In the genomic region with DNA sequence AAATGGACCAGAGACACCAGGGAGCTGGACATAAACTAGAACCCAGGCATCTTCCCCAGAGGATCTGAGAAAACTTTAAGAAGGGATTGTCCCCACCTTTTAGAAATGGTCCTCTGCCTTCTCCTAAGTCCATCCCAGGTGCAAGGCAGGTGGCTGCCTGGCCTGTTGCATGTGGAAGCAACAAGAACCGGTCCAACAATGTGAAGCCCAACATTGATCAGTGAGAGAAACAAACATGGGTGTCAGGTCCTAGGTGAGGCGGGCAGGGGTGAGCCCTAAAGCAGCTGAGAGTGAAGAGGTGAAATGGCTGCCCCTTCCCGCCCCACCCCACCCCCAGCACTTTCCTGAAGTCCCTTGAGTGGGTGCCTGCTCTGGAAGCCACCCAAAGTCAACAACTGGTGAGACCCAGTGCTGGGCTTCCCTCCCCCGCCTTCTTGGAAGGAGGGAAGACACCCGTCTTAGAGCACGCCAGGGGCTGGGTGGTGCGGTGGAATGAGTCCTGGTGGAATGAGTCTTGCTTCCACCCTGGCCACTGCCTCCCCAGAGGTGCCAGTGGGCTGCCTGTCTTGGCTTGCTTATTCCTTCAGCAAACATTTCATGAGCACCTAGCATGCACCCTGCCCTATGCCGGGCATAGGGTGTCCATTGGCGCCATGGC, we compare ENCODE assay signal across 10 cellular contexts. TPM values are rescaled to one million over a fixed set of nuclear protein-coding genes. Genes with fewer than 3 reads are reported as not detected.
DNase-seq lines count a peak whose midpoint lies in the region; ATAC-seq, FAIRE-seq and TF ChIP-seq lines count a peak whose summit lies in the region.
"Had no signal": no experiment of that assay in that cellular context is flagged by ENCODE, and none has a peak within 500 bp of the region (broad histone marks: within the 10 kb centered on the region; RNA-seq: fewer than 3 reads in every experiment).

No MANE protein-coding gene starts in this region.

- H3K27ac ChIP-seq in DND-41 (ENCODE audit: low read length) = 0 out of 2 replicates have a peak overlapping the region, but pooled peaks have one; percentile 35
- no peak overlapping the region for H3K27ac ChIP-seq in OCI-LY3 (ENCODE audit: low read length)
- no peak overlapping the region for H3K27ac ChIP-seq in endothelial cell of umbilical vein (ENCODE audit: insufficient read depth, low read depth, low read length)
- H3K27ac ChIP-seq in trophoblast cell (ENCODE audit: low read depth, low read length) = no peak overlapping the region

- H3K27me3 ChIP-seq in DND-41 (ENCODE audit: insufficient read depth, low read length, poor library complexity) = no peaks in the 10 kb centered on the region
- no peaks in the 10 kb centered on the region for H3K27me3 ChIP-seq in OCI-LY3 (ENCODE audit: low read depth, low read length)
- H3K27me3 ChIP-seq in endothelial cell of umbilical vein (ENCODE audit: control insufficient read depth in 2 of 2, insufficient read depth in 2 of 2, low read length in 2 of 2) = no peaks in the 10 kb centered on the region
- no peaks in the 10 kb centered on the region for H3K27me3 ChIP-seq in trophoblast cell (ENCODE audit: insufficient read depth, low read length)

- H3K9ac ChIP-seq in DND-41 (ENCODE audit: low read depth, low read length) (peak overlapping the region; percentile 98; the same call in 1 of the 2 replicates), OCI-LY3 (ENCODE audit: low read length) (no peak overlapping the region), endothelial cell of umbilical vein (replicated peaks; ENCODE audit: extremely low read depth, insufficient read depth, low read length) (no peak overlapping the region), trophoblast cell (ENCODE audit: low read length) (no peak overlapping the region)

- dilution Hi-C loops in endothelial cell of umbilical vein (cut with MboI; ENCODE audit: extremely low pct_ligation_motif_present, low sequenced_read_pairs) = no loop called here

- no peak for TF ChIP-seq POLR2A in endothelial cell of umbilical vein (IDR thresholded peaks at IDR 0.05; ENCODE audit: low read depth, low read length)

- H3K23ac ChIP-seq in trophoblast cell (ENCODE audit: low read length) = no peak overlapping the region

- DNase-seq in DND-41 (no peak), endothelial cell of umbilical vein (ENCODE audit: low read depth, low spot score) (no peak), trophoblast cell (no peak), mesenteric fat pad (ENCODE audit: low spot score) (no peak), germinal center (ENCODE audit: low spot score) (no peak), NCI-H2227 (lab: John Stamatoyannopoulos, UW; ENCODE audit: unreplicated experiment) (no peak)
- DNase-seq: NCI-H2029 had no signal

- POLR2A ChIA-PET in endothelial cell of umbilical vein (lab: Charles Lee) = no interaction called here

- ATAC-seq in DND-41 (ENCODE audit: insufficient read depth, low read depth) (no peak), HG02981 (IDR thresholded peaks at IDR 0.05; ENCODE audit: unreplicated experiment) (no peak)

- no peak for FAIRE-seq in endothelial cell of umbilical vein (lab: Jason Lieb, UNC)

- H3K14ac ChIP-seq in trophoblast cell (ENCODE audit: low read length) = no peak overlapping the region

- no peak overlapping the region for H3K4ac ChIP-seq in trophoblast cell (ENCODE audit: low read depth, low read length)

- TF ChIP-seq CTCF in DND-41 (IDR thresholded peaks at IDR 0.05; ENCODE audit: borderline replicate concordance, extremely low read depth, low read length, poor library complexity, severe bottlenecking) = no peak
- TF ChIP-seq CTCF in OCI-LY3 (IDR thresholded peaks at IDR 0.05; ENCODE audit: low read depth, low read length) = no peak
- no peak for TF ChIP-seq CTCF in endothelial cell of umbilical vein (IDR thresholded peaks at IDR 0.05; ENCODE audit: extremely low read depth in 1 of 2, insufficient read depth in 1 of 2, low read depth in 1 of 2, low read length in 2 of 2)

- no peak overlapping the region for H2BK120ac ChIP-seq in trophoblast cell (ENCODE audit: insufficient read depth, low read length, poor library complexity)

- H3K79me2 ChIP-seq in DND-41 (ENCODE audit: insufficient read depth, low read length) (peaks cover 66% of the 10 kb centered on the region), OCI-LY3 (ENCODE audit: low read length) (peaks cover 57% of the 10 kb centered on the region), endothelial cell of umbilical vein (ENCODE audit: control insufficient read depth, insufficient read depth, low read length) (peaks cover 47% of the 10 kb centered on the region), trophoblast cell (ENCODE audit: control insufficient read depth, insufficient read depth, low read length, poor library complexity) (peaks cover 7% of the 10 kb centered on the region)

- peaks cover 7% of the 10 kb centered on the region for H3K79me1 ChIP-seq in trophoblast cell (ENCODE audit: low read length)

- no TSS peak for BruUV-seq in endothelial cell of umbilical vein (replicated peaks; lab: Mats Ljungman, UMichigan)

- H4K20me1 ChIP-seq in DND-41 (ENCODE audit: insufficient read depth, low read length) (peaks cover 49% of the 10 kb centered on the region), OCI-LY3 (ENCODE audit: insufficient read depth, low read length) (no peaks in the 10 kb centered on the region), endothelial cell of umbilical vein (replicated peaks; ENCODE audit: control insufficient read depth, extremely low read depth, insufficient read depth, low read length) (no peaks in the 10 kb centered on the region)

- H2AFZ ChIP-seq in DND-41 (ENCODE audit: low read depth, low read length) (no peak overlapping the region), OCI-LY3 (ENCODE audit: low read depth, low read length) (no peak overlapping the region), endothelial cell of umbilical vein (ENCODE audit: low read depth, low read length) (no peak overlapping the region), trophoblast cell (ENCODE audit: insufficient read depth, low read length, poor library complexity) (peak overlapping the region; percentile 13)

- no peak overlapping the region for H4K8ac ChIP-seq in trophoblast cell (ENCODE audit: low read depth, low read length)

- H4K12ac ChIP-seq in trophoblast cell (ENCODE audit: low read depth, low read length) = no peak overlapping the region

- H3K9me1 ChIP-seq in endothelial cell of umbilical vein (replicated peaks; ENCODE audit: control insufficient read depth, extremely low read depth, insufficient read depth, low read length) = no peaks in the 10 kb centered on the region

- H3K4me3 ChIP-seq in DND-41 (ENCODE audit: low read depth in 1 of 2, low read length in 2 of 2) = peak overlapping the region in 1 of 2 experiments; percentile 96; a peak in 2 of 4 replicates
- H3K4me3 ChIP-seq in OCI-LY3 (ENCODE audit: low read length) = peak overlapping the region; percentile 80; the same call in 1 of the 2 replicates
- H3K4me3 ChIP-seq in endothelial cell of umbilical vein (replicated peaks in 1 of 3; ENCODE audit: insufficient read depth in 1 of 3, low read depth in 1 of 3, low read length in 3 of 3) = no peak overlapping the region
- no peak overlapping the region for H3K4me3 ChIP-seq in trophoblast cell (ENCODE audit: low read depth, low read length)

- no CpG with 5 or more reads among the region's 9 CpGs for WGBS in trophoblast cell (ENCODE audit: extremely low coverage, insufficient coverage, insufficient read length)

- peak overlapping the region; percentile 82 for H3K4me2 ChIP-seq in DND-41 (ENCODE audit: insufficient read depth, low read length)
- peak overlapping the region; percentile 92 for H3K4me2 ChIP-seq in OCI-LY3 (ENCODE audit: low read length)
- peak overlapping the region; percentile 99 for H3K4me2 ChIP-seq in endothelial cell of umbilical vein (ENCODE audit: insufficient read depth, low read length)
- H3K4me2 ChIP-seq in trophoblast cell (ENCODE audit: low read length) = no peak overlapping the region

- no peak overlapping the region for H3K18ac ChIP-seq in trophoblast cell (ENCODE audit: low read length)

- no peak overlapping the region for H4K91ac ChIP-seq in trophoblast cell (ENCODE audit: low read depth, low read length)

- H2BK5ac ChIP-seq in trophoblast cell (ENCODE audit: low read depth, low read length, poor library complexity) = no peak overlapping the region

- CTCF ChIA-PET in endothelial cell of umbilical vein (lab: Charles Lee) = no interaction called here

- peaks cover 40% of the 10 kb centered on the region for H3K4me1 ChIP-seq in DND-41 (ENCODE audit: insufficient read depth, low read length)
- peaks cover 56% of the 10 kb centered on the region for H3K4me1 ChIP-seq in OCI-LY3 (ENCODE audit: low read length)
- peaks cover 21% of the 10 kb centered on the region for H3K4me1 ChIP-seq in endothelial cell of umbilical vein (ENCODE audit: control insufficient read depth, extremely low read depth, insufficient read depth, low read length)
- peaks cover 5 to 7% of the 10 kb centered on the region in 2 experiments for H3K4me1 ChIP-seq in trophoblast cell (ENCODE audit: control insufficient read depth in 1 of 2, insufficient read depth in 2 of 2, low read length in 2 of 2)

- H2BK12ac ChIP-seq in trophoblast cell (ENCODE audit: low read length) = no peak overlapping the region

- no peaks in the 10 kb centered on the region for H3K9me3 ChIP-seq in DND-41 (ENCODE audit: insufficient read depth, low read length, severe bottlenecking)
- no peaks in the 10 kb centered on the region for H3K9me3 ChIP-seq in OCI-LY3 (ENCODE audit: insufficient read depth, low read length)
- no peaks in the 10 kb centered on the region for H3K9me3 ChIP-seq in endothelial cell of umbilical vein (replicated peaks; ENCODE audit: control insufficient read depth, insufficient read depth, low read length)
- H3K9me3 ChIP-seq in trophoblast cell (ENCODE audit: insufficient read depth, low read depth, low read length) = peaks cover 2% of the 10 kb centered on the region

- H2AK5ac ChIP-seq in trophoblast cell (ENCODE audit: low read length) = no peak overlapping the region

- intact Hi-C loops in endothelial cell of umbilical vein (cut with micrococcal nuclease) = loop anchor here (5.0 kb wide), 1 partner anchor 128 kb away; no protein-coding TSS in a partner anchor

- peaks cover 55% of the 10 kb centered on the region for H3K36me3 ChIP-seq in DND-41 (ENCODE audit: insufficient read depth, low read length)
- H3K36me3 ChIP-seq in OCI-LY3 (replicated peaks; ENCODE audit: low read depth, low read length) = peaks cover 20% of the 10 kb centered on the region
- peaks cover 5 to 20% of the 10 kb centered on the region in 2 experiments for H3K36me3 ChIP-seq in endothelial cell of umbilical vein (ENCODE audit: control insufficient read depth in 2 of 2, extremely low read depth in 1 of 2, insufficient read depth in 2 of 2, low read length in 2 of 2)
- peaks cover 23 to 26% of the 10 kb centered on the region in 2 experiments for H3K36me3 ChIP-seq in trophoblast cell (ENCODE audit: control insufficient read depth in 1 of 2, insufficient read depth in 2 of 2, low read length in 2 of 2)

RNA-seq across cellular contexts. Expression of a gene that starts 1.7 kb away (rescaled TPM):
- total RNA-seq in endothelial cell of umbilical vein = 114 and 129 TPM in 2 replicates
- polyA plus RNA-seq in endothelial cell of umbilical vein = 99.3 and 110 TPM in 2 replicates
- polyA plus RNA-seq in endothelial cell of umbilical vein (2011; cell fraction: cytosol; rRNA removed) = 93.9 and 94.1 TPM in 2 replicates
- polyA plus RNA-seq in endothelial cell of umbilical vein (2011; cell fraction: nucleus; rRNA removed) = 109 and 124 TPM in 2 replicates
- 109 and 110 TPM in 2 replicates for polyA plus RNA-seq in endothelial cell of umbilical vein (2012)
- 95.0 and 112 TPM in 2 replicates for polyA minus RNA-seq in endothelial cell of umbilical vein
- 43.0 TPM for polyA minus RNA-seq in endothelial cell of umbilical vein (2011; cell fraction: cytosol; rRNA and poly(A)+ RNA removed)
- 61.8 and 77.6 TPM in 2 replicates for polyA minus RNA-seq in endothelial cell of umbilical vein (2011; cell fraction: nucleus; rRNA and poly(A)+ RNA removed)
- 36.5 and 38.3 TPM in 2 replicates for polyA plus RNA-seq in trophoblast cell (2013)
- total RNA-seq in mesenteric fat pad = 110 TPM

RNA-seq across cellular contexts. Expression of a gene that starts 14.2 kb away (rescaled TPM):
- total RNA-seq in endothelial cell of umbilical vein = 76.3 and 82.8 TPM in 2 replicates
- 107 and 130 TPM in 2 replicates for polyA plus RNA-seq in endothelial cell of umbilical vein
- polyA plus RNA-seq in endothelial cell of umbilical vein (2011; cell fraction: cytosol; rRNA removed) = 152 and 160 TPM in 2 replicates
- polyA plus RNA-seq in endothelial cell of umbilical vein (2011; cell fraction: nucleus; rRNA removed) = 81.6 and 86.8 TPM in 2 replicates
- polyA plus RNA-seq in endothelial cell of umbilical vein (2012) = 112 and 123 TPM in 2 replicates
- polyA minus RNA-seq in endothelial cell of umbilical vein = 56.6 and 57.3 TPM in 2 replicates
- 35.3 TPM for polyA minus RNA-seq in endothelial cell of umbilical vein (2011; cell fraction: cytosol; rRNA and poly(A)+ RNA removed)
- 18.3 and 20.8 TPM in 2 replicates for polyA minus RNA-seq in endothelial cell of umbilical vein (2011; cell fraction: nucleus; rRNA and poly(A)+ RNA removed)
- polyA plus RNA-seq in trophoblast cell (2013) = 74.9 and 77.0 TPM in 2 replicates
- 59.4 TPM for total RNA-seq in mesenteric fat pad

RNA-seq across cellular contexts. Expression of a gene that starts 26.1 kb away (rescaled TPM):
- total RNA-seq in endothelial cell of umbilical vein = not detected in 2 replicates
- polyA plus RNA-seq in endothelial cell of umbilical vein = not detected in 2 replicates
- polyA plus RNA-seq in endothelial cell of umbilical vein (2011; cell fraction: cytosol; rRNA removed) = not detected in 2 replicates
- not detected in 2 replicates for polyA plus RNA-seq in endothelial cell of umbilical vein (2011; cell fraction: nucleus; rRNA removed)
- not detected in 2 replicates for polyA plus RNA-seq in endothelial cell of umbilical vein (2012)
- polyA minus RNA-seq in endothelial cell of umbilical vein = not detected in 2 replicates
- not detected for polyA minus RNA-seq in endothelial cell of umbilical vein (2011; cell fraction: cytosol; rRNA and poly(A)+ RNA removed)
- polyA minus RNA-seq in endothelial cell of umbilical vein (2011; cell fraction: nucleus; rRNA and poly(A)+ RNA removed) = not detected in 2 replicates
- polyA plus RNA-seq in trophoblast cell (2013) = not detected in 2 replicates
- total RNA-seq in mesenteric fat pad = not detected
- total RNA-seq: aorta had no signal

RNA-seq across cellular contexts. Expression of a gene that starts 55.9 kb away (rescaled TPM):
- not detected in 2 replicates for total RNA-seq in endothelial cell of umbilical vein
- not detected in 2 replicates for polyA plus RNA-seq in endothelial cell of umbilical vein
- not detected in 2 replicates for polyA plus RNA-seq in endothelial cell of umbilical vein (2011; cell fraction: cytosol; rRNA removed)
- polyA plus RNA-seq in endothelial cell of umbilical vein (2011; cell fraction: nucleus; rRNA removed) = 0.20 TPM in 1 of 2 replicates, not detected in the other
- not detected in 2 replicates for polyA plus RNA-seq in endothelial cell of umbilical vein (2012)
- not detected in 2 replicates for polyA minus RNA-seq in endothelial cell of umbilical vein
- polyA minus RNA-seq in endothelial cell of umbilical vein (2011; cell fraction: cytosol; rRNA and poly(A)+ RNA removed) = 1.8 TPM
- not detected in 2 replicates for polyA minus RNA-seq in endothelial cell of umbilical vein (2011; cell fraction: nucleus; rRNA and poly(A)+ RNA removed)
- 0.10 and 0.17 TPM in 2 replicates for polyA plus RNA-seq in trophoblast cell (2013)
- 1.2 TPM for total RNA-seq in mesenteric fat pad
